ENCODE assay signal across 1 cellular context in the genomic region with DNA sequence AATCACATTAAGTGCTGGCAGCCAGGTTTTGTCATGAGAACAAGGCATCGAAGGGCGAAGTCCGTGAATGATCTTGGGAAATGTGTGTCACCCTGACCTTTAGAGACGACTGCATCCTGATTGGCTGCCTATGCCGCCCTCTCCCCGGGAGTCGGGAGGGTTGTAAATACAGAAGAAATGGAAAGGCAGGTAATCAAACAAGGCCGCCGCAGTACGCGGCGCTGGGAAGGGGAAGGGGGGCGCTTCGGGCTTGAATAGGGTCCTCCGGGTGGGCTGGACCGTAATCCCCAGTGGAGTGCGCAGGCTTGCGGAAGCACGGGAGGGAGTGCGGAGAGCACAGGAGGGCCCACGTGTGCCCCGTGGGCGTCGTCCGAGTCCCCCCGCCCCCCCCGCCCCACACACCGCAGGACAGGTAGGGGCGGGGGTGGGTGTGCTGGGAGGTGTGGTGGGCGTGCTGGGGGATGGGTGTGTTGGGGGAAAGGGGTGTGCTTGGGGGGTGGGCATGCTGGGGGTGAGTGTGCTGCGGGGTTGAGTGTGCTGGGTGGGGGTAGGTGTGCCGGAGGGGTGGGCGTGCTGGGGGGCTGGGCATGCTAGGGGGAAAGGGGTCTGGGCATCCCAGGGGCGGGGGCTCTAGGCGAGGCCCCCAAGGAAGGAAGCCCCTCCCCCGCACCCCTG.
TF ChIP-seq lines count a peak whose summit lies in the region.

No MANE protein-coding gene starts in this region.

TF ChIP-seq in HEK293, 187 proteins besides CTCF, POLR2A, EP300 and RAD21 (continued from another document and continues in another):
- TF ChIP-seq, protein P1, sequence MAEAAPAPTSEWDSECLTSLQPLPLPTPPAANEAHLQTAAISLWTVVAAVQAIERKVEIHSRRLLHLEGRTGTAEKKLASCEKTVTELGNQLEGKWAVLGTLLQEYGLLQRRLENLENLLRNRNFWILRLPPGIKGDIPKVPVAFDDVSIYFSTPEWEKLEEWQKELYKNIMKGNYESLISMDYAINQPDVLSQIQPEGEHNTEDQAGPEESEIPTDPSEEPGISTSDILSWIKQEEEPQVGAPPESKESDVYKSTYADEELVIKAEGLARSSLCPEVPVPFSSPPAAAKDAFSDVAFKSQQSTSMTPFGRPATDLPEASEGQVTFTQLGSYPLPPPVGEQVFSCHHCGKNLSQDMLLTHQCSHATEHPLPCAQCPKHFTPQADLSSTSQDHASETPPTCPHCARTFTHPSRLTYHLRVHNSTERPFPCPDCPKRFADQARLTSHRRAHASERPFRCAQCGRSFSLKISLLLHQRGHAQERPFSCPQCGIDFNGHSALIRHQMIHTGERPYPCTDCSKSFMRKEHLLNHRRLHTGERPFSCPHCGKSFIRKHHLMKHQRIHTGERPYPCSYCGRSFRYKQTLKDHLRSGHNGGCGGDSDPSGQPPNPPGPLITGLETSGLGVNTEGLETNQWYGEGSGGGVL (tag by site-specific recombination; IDR thresholded peaks at IDR 0.05), result 0 out of 2 replicates have a peak, but pooled peaks have one; percentile 9
- TF ChIP-seq ZNF324 (tag by site-specific recombination; IDR thresholded peaks at IDR 0.05) (no peak), ZNF184 (tag by site-specific recombination; IDR thresholded peaks at IDR 0.05) (no peak), KLF10 (tag by site-specific recombination; IDR thresholded peaks at IDR 0.05) (no peak), ZNF37A (tag by site-specific recombination; IDR thresholded peaks at IDR 0.05) (no peak), ZNF837 (tag by site-specific recombination; IDR thresholded peaks at IDR 0.05) (no peak), ZNF175 (tag by site-specific recombination; IDR thresholded peaks at IDR 0.05) (no peak), REPIN1 (tag by site-specific recombination; IDR thresholded peaks at IDR 0.05; ENCODE audit: low read depth) (no peak), ZNF311 (tag by site-specific recombination; IDR thresholded peaks at IDR 0.05; ENCODE audit: borderline replicate concordance) (no peak), SP3 (tag by site-specific recombination; IDR thresholded peaks at IDR 0.05) (peak; percentile 64; the same call in 1 of the 2 replicates), ZNF112 (tag by site-specific recombination; IDR thresholded peaks at IDR 0.05) (no peak), TRIM28 (IDR thresholded peaks at IDR 0.05; ENCODE audit: borderline replicate concordance, low read length) (no peak), ZBTB7A (tag by site-specific recombination; IDR thresholded peaks at IDR 0.05; ENCODE audit: low read depth) (no peak), ZNF248 (tag by site-specific recombination; IDR thresholded peaks at IDR 0.05) (no peak), BCL11B (tag by site-specific recombination; IDR thresholded peaks at IDR 0.05; ENCODE audit: low read depth) (no peak), KLF8 (tag by site-specific recombination; IDR thresholded peaks at IDR 0.05) (no peak), GLIS1 (tag by site-specific recombination; IDR thresholded peaks at IDR 0.05) (peak; percentile 35), ZNF174 (tag by site-specific recombination; IDR thresholded peaks at IDR 0.05) (no peak), ZNF214 (tag by site-specific recombination; IDR thresholded peaks at IDR 0.05; ENCODE audit: borderline replicate concordance) (no peak), GLI2 (tag by site-specific recombination; IDR thresholded peaks at IDR 0.05; ENCODE audit: borderline replicate concordance, low read depth) (no peak), ZNF10 (tag by site-specific recombination; IDR thresholded peaks at IDR 0.05) (no peak), EGR2 (tag by site-specific recombination; IDR thresholded peaks at IDR 0.05; ENCODE audit: low read depth) (peak; percentile 58), ZNF600 (tag by site-specific recombination; IDR thresholded peaks at IDR 0.05) (no peak), KLF1 (tag by site-specific recombination; IDR thresholded peaks at IDR 0.05) (peak; percentile 68), ZNF830 (tag by site-specific recombination; IDR thresholded peaks at IDR 0.05; ENCODE audit: low read depth) (no peak), ZNF514 (tag by site-specific recombination; IDR thresholded peaks at IDR 0.05) (no peak), ZNF785 (tag by site-specific recombination; IDR thresholded peaks at IDR 0.05) (no peak), ZNF701 (tag by site-specific recombination; IDR thresholded peaks at IDR 0.05) (no peak), ZNF707 (tag by site-specific recombination; IDR thresholded peaks at IDR 0.05) (no peak), ZNF501 (tag by site-specific recombination; IDR thresholded peaks at IDR 0.05) (no peak), ZNF433 (tag by site-specific recombination; IDR thresholded peaks at IDR 0.05; ENCODE audit: low read depth) (no peak), KLF7 (tag by site-specific recombination; IDR thresholded peaks at IDR 0.05; ENCODE audit: borderline replicate concordance) (no peak), IKZF3 (tag by site-specific recombination; IDR thresholded peaks at IDR 0.05) (0 out of 2 replicates have a peak, but pooled peaks have one; percentile 23), ZNF416 (tag by site-specific recombination; IDR thresholded peaks at IDR 0.05) (no peak), ZNF341 (tag by site-specific recombination; IDR thresholded peaks at IDR 0.05; ENCODE audit: low read depth) (no peak)
- TF ChIP-seq, protein P2, sequence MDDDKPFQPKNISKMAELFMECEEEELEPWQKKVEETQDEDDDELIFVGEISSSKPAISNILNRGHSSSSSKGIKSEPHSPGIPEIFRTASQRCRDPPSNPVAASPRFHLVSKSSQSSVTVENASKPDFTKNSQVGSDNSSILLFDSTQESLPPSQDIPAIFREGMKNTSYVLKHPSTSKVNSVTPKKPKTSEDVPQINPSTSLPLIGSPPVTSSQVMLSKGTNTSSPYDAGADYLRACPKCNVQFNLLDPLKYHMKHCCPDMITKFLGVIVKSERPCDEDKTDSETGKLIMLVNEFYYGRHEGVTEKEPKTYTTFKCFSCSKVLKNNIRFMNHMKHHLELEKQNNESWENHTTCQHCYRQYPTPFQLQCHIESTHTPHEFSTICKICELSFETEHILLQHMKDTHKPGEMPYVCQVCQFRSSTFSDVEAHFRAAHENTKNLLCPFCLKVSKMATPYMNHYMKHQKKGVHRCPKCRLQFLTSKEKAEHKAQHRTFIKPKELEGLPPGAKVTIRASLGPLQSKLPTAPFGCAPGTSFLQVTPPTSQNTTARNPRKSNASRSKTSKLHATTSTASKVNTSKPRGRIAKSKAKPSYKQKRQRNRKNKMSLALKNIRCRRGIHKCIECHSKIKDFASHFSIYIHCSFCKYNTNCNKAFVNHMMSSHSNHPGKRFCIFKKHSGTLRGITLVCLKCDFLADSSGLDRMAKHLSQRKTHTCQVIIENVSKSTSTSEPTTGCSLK (tag by site-specific recombination; IDR thresholded peaks at IDR 0.05), result no peak
- TF ChIP-seq, protein P3, sequence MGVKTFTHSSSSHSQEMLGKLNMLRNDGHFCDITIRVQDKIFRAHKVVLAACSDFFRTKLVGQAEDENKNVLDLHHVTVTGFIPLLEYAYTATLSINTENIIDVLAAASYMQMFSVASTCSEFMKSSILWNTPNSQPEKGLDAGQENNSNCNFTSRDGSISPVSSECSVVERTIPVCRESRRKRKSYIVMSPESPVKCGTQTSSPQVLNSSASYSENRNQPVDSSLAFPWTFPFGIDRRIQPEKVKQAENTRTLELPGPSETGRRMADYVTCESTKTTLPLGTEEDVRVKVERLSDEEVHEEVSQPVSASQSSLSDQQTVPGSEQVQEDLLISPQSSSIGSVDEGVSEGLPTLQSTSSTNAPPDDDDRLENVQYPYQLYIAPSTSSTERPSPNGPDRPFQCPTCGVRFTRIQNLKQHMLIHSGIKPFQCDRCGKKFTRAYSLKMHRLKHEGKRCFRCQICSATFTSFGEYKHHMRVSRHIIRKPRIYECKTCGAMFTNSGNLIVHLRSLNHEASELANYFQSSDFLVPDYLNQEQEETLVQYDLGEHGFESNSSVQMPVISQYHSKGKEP (tag by site-specific recombination; IDR thresholded peaks at IDR 0.05), result no peak
- TF ChIP-seq, protein P4, sequence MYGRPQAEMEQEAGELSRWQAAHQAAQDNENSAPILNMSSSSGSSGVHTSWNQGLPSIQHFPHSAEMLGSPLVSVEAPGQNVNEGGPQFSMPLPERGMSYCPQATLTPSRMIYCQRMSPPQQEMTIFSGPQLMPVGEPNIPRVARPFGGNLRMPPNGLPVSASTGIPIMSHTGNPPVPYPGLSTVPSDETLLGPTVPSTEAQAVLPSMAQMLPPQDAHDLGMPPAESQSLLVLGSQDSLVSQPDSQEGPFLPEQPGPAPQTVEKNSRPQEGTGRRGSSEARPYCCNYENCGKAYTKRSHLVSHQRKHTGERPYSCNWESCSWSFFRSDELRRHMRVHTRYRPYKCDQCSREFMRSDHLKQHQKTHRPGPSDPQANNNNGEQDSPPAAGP (tag by site-specific recombination; IDR thresholded peaks at IDR 0.05), result peak; percentile 49; the same call in 1 of the 2 replicates
- TF ChIP-seq, protein P5, sequence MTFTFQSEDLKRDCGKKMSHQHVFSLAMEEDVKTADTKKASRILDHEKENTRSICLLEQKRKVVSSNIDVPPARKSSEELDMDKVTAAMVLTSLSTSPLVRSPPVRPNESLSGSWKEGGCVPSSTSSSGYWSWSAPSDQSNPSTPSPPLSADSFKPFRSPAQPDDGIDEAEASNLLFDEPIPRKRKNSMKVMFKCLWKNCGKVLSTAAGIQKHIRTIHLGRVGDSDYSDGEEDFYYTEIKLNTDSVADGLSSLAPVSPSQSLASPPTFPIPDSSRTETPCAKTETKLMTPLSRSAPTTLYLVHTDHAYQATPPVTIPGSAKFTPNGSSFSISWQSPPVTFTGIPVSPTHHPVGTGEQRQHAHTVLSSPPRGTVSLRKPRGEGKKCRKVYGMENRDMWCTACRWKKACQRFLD (tag by site-specific recombination; IDR thresholded peaks at IDR 0.05), result no peak
- TF ChIP-seq, protein P6, sequence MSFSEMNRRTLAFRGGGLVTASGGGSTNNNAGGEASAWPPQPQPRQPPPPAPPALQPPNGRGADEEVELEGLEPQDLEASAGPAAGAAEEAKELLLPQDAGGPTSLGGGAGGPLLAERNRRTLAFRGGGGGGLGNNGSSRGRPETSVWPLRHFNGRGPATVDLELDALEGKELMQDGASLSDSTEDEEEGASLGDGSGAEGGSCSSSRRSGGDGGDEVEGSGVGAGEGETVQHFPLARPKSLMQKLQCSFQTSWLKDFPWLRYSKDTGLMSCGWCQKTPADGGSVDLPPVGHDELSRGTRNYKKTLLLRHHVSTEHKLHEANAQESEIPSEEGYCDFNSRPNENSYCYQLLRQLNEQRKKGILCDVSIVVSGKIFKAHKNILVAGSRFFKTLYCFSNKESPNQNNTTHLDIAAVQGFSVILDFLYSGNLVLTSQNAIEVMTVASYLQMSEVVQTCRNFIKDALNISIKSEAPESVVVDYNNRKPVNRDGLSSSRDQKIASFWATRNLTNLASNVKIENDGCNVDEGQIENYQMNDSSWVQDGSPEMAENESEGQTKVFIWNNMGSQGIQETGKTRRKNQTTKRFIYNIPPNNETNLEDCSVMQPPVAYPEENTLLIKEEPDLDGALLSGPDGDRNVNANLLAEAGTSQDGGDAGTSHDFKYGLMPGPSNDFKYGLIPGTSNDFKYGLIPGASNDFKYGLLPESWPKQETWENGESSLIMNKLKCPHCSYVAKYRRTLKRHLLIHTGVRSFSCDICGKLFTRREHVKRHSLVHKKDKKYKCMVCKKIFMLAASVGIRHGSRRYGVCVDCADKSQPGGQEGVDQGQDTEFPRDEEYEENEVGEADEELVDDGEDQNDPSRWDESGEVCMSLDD (tag by site-specific recombination; IDR thresholded peaks at IDR 0.05), result no peak; the same call in 1 of the 2 replicates
- TF ChIP-seq, protein P7, sequence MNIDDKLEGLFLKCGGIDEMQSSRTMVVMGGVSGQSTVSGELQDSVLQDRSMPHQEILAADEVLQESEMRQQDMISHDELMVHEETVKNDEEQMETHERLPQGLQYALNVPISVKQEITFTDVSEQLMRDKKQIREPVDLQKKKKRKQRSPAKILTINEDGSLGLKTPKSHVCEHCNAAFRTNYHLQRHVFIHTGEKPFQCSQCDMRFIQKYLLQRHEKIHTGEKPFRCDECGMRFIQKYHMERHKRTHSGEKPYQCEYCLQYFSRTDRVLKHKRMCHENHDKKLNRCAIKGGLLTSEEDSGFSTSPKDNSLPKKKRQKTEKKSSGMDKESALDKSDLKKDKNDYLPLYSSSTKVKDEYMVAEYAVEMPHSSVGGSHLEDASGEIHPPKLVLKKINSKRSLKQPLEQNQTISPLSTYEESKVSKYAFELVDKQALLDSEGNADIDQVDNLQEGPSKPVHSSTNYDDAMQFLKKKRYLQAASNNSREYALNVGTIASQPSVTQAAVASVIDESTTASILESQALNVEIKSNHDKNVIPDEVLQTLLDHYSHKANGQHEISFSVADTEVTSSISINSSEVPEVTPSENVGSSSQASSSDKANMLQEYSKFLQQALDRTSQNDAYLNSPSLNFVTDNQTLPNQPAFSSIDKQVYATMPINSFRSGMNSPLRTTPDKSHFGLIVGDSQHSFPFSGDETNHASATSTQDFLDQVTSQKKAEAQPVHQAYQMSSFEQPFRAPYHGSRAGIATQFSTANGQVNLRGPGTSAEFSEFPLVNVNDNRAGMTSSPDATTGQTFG (tag by site-specific recombination; IDR thresholded peaks at IDR 0.05; ENCODE audit: borderline replicate concordance), result no peak
- TF ChIP-seq, protein P8, sequence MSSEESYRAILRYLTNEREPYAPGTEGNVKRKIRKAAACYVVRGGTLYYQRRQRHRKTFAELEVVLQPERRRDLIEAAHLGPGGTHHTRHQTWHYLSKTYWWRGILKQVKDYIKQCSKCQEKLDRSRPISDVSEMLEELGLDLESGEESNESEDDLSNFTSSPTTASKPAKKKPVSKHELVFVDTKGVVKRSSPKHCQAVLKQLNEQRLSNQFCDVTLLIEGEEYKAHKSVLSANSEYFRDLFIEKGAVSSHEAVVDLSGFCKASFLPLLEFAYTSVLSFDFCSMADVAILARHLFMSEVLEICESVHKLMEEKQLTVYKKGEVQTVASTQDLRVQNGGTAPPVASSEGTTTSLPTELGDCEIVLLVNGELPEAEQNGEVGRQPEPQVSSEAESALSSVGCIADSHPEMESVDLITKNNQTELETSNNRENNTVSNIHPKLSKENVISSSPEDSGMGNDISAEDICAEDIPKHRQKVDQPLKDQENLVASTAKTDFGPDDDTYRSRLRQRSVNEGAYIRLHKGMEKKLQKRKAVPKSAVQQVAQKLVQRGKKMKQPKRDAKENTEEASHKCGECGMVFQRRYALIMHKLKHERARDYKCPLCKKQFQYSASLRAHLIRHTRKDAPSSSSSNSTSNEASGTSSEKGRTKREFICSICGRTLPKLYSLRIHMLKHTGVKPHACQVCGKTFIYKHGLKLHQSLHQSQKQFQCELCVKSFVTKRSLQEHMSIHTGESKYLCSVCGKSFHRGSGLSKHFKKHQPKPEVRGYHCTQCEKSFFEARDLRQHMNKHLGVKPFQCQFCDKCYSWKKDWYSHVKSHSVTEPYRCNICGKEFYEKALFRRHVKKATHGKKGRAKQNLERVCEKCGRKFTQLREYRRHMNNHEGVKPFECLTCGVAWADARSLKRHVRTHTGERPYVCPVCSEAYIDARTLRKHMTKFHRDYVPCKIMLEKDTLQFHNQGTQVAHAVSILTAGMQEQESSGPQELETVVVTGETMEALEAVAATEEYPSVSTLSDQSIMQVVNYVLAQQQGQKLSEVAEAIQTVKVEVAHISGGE (tag by site-specific recombination; conservative IDR thresholded peaks at IDR 0.05; ENCODE audit: low read depth), result 0 out of 2 replicates have a peak, but pooled peaks have one; percentile 18
